ENCODE assay signal across 1 cellular context in genomic region chr1:236063919-236064673, GRCh38.
A peak's percentile ranks its signal among the peaks of the same experiment; 100 is the strongest.
TF ChIP-seq lines count a peak whose summit lies in the region.

No MANE protein-coding gene starts in this region.

TF ChIP-seq in HepG2, 621 proteins besides CTCF, POLR2A, EP300 and RAD21 (continued from another document and continues in another):
- TF ChIP-seq KDM6A (CRISPR knock-in tag; IDR thresholded peaks at IDR 0.05; ENCODE audit: low read depth) (peak; percentile 67; the same call in 1 of the 2 replicates), SAFB2 (CRISPR knock-in tag; IDR thresholded peaks at IDR 0.05; ENCODE audit: borderline replicate concordance, low read depth) (peak; percentile 78; the same call in 1 of the 2 replicates), ZNF275 (CRISPR knock-in tag; IDR thresholded peaks at IDR 0.05; ENCODE audit: borderline replicate concordance) (peak; percentile 94), ZNF766 (CRISPR knock-in tag; IDR thresholded peaks at IDR 0.05; ENCODE audit: borderline replicate concordance) (peak; percentile 99), ZNF24 (IDR thresholded peaks at IDR 0.05) (no peak), STAT5B (CRISPR knock-in tag; IDR thresholded peaks at IDR 0.05) (0 out of 2 replicates have a peak, but pooled peaks have one; percentile 43), ZNF576 (CRISPR knock-in tag; IDR thresholded peaks at IDR 0.05) (peak; percentile 85; the same call in 1 of the 2 replicates), SNAPC4 (CRISPR knock-in tag; IDR thresholded peaks at IDR 0.05) (peak; percentile 82; the same call in 1 of the 2 replicates), SIX4 (CRISPR knock-in tag; IDR thresholded peaks at IDR 0.05) (peak; percentile 56; the same call in 1 of the 2 replicates), ZNF550 (CRISPR knock-in tag; IDR thresholded peaks at IDR 0.05; ENCODE audit: borderline replicate concordance) (no peak), STAG1 (CRISPR knock-in tag; IDR thresholded peaks at IDR 0.05) (no peak), SKIL (CRISPR knock-in tag; IDR thresholded peaks at IDR 0.05; ENCODE audit: borderline replicate concordance) (peak; percentile 68), JUND (CRISPR knock-in tag; IDR thresholded peaks at IDR 0.05) (peak; percentile 53; the same call in 1 of the 2 replicates), ZNF546 (CRISPR knock-in tag; conservative IDR thresholded peaks at IDR 0.05) (peak; percentile 91), ZNF749 (CRISPR knock-in tag; IDR thresholded peaks at IDR 0.05; ENCODE audit: borderline replicate concordance) (peak; percentile 84; the same call in 1 of the 2 replicates), PAXIP1 (CRISPR knock-in tag; conservative IDR thresholded peaks at IDR 0.05) (peak; percentile 91), PREB (CRISPR knock-in tag; IDR thresholded peaks at IDR 0.05) (no peak), ZNF30 (CRISPR knock-in tag; IDR thresholded peaks at IDR 0.05) (peak; percentile 91), ZNF496 (CRISPR knock-in tag; IDR thresholded peaks at IDR 0.05; ENCODE audit: insufficient replicate concordance) (peak; percentile 24), MXI1 (IDR thresholded peaks at IDR 0.05; ENCODE audit: borderline replicate concordance, low read depth, low read length) (no peak), ZNF33B (CRISPR knock-in tag; IDR thresholded peaks at IDR 0.05) (peak; percentile 92; the same call in 1 of the 2 replicates), SIX1 (CRISPR knock-in tag; IDR thresholded peaks at IDR 0.05; ENCODE audit: borderline replicate concordance) (peak; percentile 71; the same call in 1 of the 2 replicates), MTERF4 (CRISPR knock-in tag; IDR thresholded peaks at IDR 0.05) (peak; percentile 70; the same call in 1 of the 2 replicates), ZNF367 (CRISPR knock-in tag; IDR thresholded peaks at IDR 0.05; ENCODE audit: borderline replicate concordance) (no peak), ZNF513 (CRISPR knock-in tag; conservative IDR thresholded peaks at IDR 0.05) (no peak), RNF219 (CRISPR knock-in tag; IDR thresholded peaks at IDR 0.05) (0 out of 2 replicates have a peak, but pooled peaks have one; percentile 86), ZNF180 (CRISPR knock-in tag; IDR thresholded peaks at IDR 0.05; ENCODE audit: borderline replicate concordance, low read depth) (no peak; the same call in 1 of the 2 replicates), CREM (IDR thresholded peaks at IDR 0.05) (peak; percentile 67), CREM (CRISPR knock-in tag; IDR thresholded peaks at IDR 0.05) (no peak), MEF2D (CRISPR knock-in tag; IDR thresholded peaks at IDR 0.05) (peak; percentile 61; the same call in 1 of the 2 replicates), NR0B2 (CRISPR knock-in tag; IDR thresholded peaks at IDR 0.05) (no peak; the same call in none of the 2 replicates), ELF1 (CRISPR knock-in tag; IDR thresholded peaks at IDR 0.05) (peak; percentile 77), ZNF614 (CRISPR knock-in tag; IDR thresholded peaks at IDR 0.05; ENCODE audit: borderline replicate concordance) (peak; percentile 89; the same call in 1 of the 2 replicates), KLF12 (CRISPR knock-in tag; IDR thresholded peaks at IDR 0.05; ENCODE audit: borderline replicate concordance) (no peak), MAFF (IDR thresholded peaks at IDR 0.05; ENCODE audit: low read depth, low read length) (no peak), SAP130 (CRISPR knock-in tag; IDR thresholded peaks at IDR 0.05; ENCODE audit: low read depth) (peak; percentile 85), KDM4B (CRISPR knock-in tag; IDR thresholded peaks at IDR 0.05) (peak; percentile 92), IRX3 (CRISPR knock-in tag; IDR thresholded peaks at IDR 0.05; ENCODE audit: borderline replicate concordance, low read depth) (no peak), ZEB1 (IDR thresholded peaks at IDR 0.05; ENCODE audit: insufficient replicate concordance, low read depth) (peak; percentile 82), ZSCAN21 (CRISPR knock-in tag; IDR thresholded peaks at IDR 0.05; ENCODE audit: borderline replicate concordance) (peak; percentile 75), ZFP1 (CRISPR knock-in tag; IDR thresholded peaks at IDR 0.05) (no peak), GLI4 (CRISPR knock-in tag; IDR thresholded peaks at IDR 0.05; ENCODE audit: borderline replicate concordance) (no peak), ZNF615 (CRISPR knock-in tag; IDR thresholded peaks at IDR 0.05; ENCODE audit: borderline replicate concordance) (0 out of 2 replicates have a peak, but pooled peaks have one; percentile 51), MED1 (CRISPR knock-in tag; IDR thresholded peaks at IDR 0.05) (peak; percentile 93), SATB2 (CRISPR knock-in tag; IDR thresholded peaks at IDR 0.05) (0 out of 2 replicates have a peak, but pooled peaks have one; percentile 54)
